8 cellular contexts compared by ENCODE assay signal in genomic region chr13:98910501-98910951, GRCh38.
A peak's percentile ranks its signal among the peaks of the same experiment; 100 is the strongest.
DNase-seq lines count a peak whose midpoint lies in the region; ATAC-seq and TF ChIP-seq lines count a peak whose summit lies in the region.

No MANE protein-coding gene starts in this region.

- H3K4me3 ChIP-seq in AG04450 (ENCODE audit: low read depth, low read length): no peak overlapping the region

- intact Hi-C loops in posterior cingulate gyrus (cut with DNase I): no loop called here

- CTCF ChIA-PET in AG04450 (lab: Charles Lee): no interaction called here

- DNase-seq in AG04450 (ENCODE audit: low read depth, low spot score) (no peak), foreskin melanocyte (peak; percentile 38), posterior cingulate gyrus (no peak), HUDEP-2 (lab: John Stamatoyannopoulos, UW; ENCODE audit: unreplicated experiment in 76 of 76) (no peak)
- peak; percentile 24 for DNase-seq in activated T-cell treated with anti-CD3 and anti-CD28 coated beads, Interleukin-2, amount 50 U/mL, for 1 hour
- DNase-seq in stimulated activated CD4-positive, alpha-beta T cell treated with anti-CD3 and anti-CD28 coated beads, Interleukin-12 subunit alpha, Interleukin-12 subunit beta, amount 100 ng/mL, for 4 hours: peak; percentile 10

- peak; percentile 62 for ATAC-seq in HG03354 (IDR thresholded peaks at IDR 0.05; ENCODE audit: poor library complexity, severe bottlenecking, unreplicated experiment)
- no peak for ATAC-seq in HG03045 (IDR thresholded peaks at IDR 0.05; ENCODE audit: unreplicated experiment)

- TF ChIP-seq CTCF in AG04450 (IDR thresholded peaks at IDR 0.05; ENCODE audit: low read depth, low read length): no peak

- peak overlapping the region; percentile 22 for H3K27ac ChIP-seq in AG04450 (ENCODE audit: low read depth, low read length)

- POLR2A ChIA-PET in AG04450 (lab: Yijun Ruan, JAX): no interaction called here

- no peaks in the 10 kb centered on the region for H3K27me3 ChIP-seq in AG04450 (ENCODE audit: control insufficient read depth, insufficient read depth, low read length)

- no peaks in the 10 kb centered on the region for H3K9me3 ChIP-seq in AG04450 (ENCODE audit: control insufficient read depth, insufficient read depth, low read length)

Comparison
In these comparisons a context has a peak if more than half of its experiments do, and no peak if none do; other contexts are left out.
1. DNase-seq: peak in activated T-cell treated with anti-CD3 and anti-CD28 coated beads, Interleukin-2, amount 50 U/mL, for 1 hour (single experiment), foreskin melanocyte (single experiment) and stimulated activated CD4-positive, alpha-beta T cell treated with anti-CD3 and anti-CD28 coated beads, Interleukin-12 subunit alpha, Interleukin-12 subunit beta, amount 100 ng/mL, for 4 hours (single experiment); none in AG04450 (single experiment), posterior cingulate gyrus (0 of 10) and HUDEP-2 (0 of 76).